ENCODE assay signal across 12 cellular contexts in the genomic region with DNA sequence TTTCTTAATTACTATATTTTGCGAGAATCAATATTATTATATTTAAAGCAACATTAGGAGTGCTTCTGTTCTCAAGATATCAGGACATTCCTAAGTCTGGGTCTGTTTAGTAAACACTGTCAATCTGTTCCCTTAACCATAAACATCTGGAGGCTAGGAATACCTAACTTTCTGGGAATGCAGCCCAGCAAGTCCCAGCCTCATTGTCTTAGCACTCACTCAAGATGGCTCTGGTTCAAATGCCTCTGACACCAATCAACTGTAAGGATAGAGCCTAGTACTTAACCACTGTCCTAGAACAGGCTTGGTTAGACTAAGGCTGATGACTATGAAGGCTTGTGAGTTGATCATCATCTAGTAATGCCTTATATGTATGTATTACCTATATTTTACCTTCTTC.
DNase-seq lines count a peak whose midpoint lies in the region; ATAC-seq and TF ChIP-seq lines count a peak whose summit lies in the region.
"Had no signal": no experiment of that assay in that cellular context is flagged by ENCODE, and none has a peak within 500 bp of the region (broad histone marks: within the 10 kb centered on the region; RNA-seq: fewer than 3 reads in every experiment).

No MANE protein-coding gene starts in this region.

- DNase-seq in GM04503 (ENCODE audit: low read depth) (peak; percentile 82), SJSA1 (ENCODE audit: low read depth in 1 of 2, low spot score in 2 of 2) (peak; percentile 59 to 71), Right ventricle myocardium superior (no peak), sciatic nerve (ENCODE audit: low spot score) (no peak), SW480 (ENCODE audit: low spot score) (no peak), ureter (ENCODE audit: low spot score) (no peak), testis (no peak)
- DNase-seq in effector CD4-positive, alpha-beta T cell, result no peak
- DNase-seq: activated T-cell treated with anti-CD3 and anti-CD28 coated beads, Interleukin-2, amount 50 U/mL, for 24 hours; RPMI8226 had no signal

- peak overlapping the region; percentile 68 for H3K27ac ChIP-seq in SJSA1
- H3K27ac ChIP-seq in testis, result no peak overlapping the region
- H3K27ac ChIP-seq: VCaP had no signal

- H3K36me3 ChIP-seq in SJSA1 (no peaks in the 10 kb centered on the region), testis (ENCODE audit: low read depth, missing control alignments) (no peaks in the 10 kb centered on the region)
- H3K36me3 ChIP-seq: breast epithelium had no signal

- H3K4me1 ChIP-seq in SJSA1 (replicated peaks) (peaks cover 47% of the 10 kb centered on the region), testis (peaks cover 8% of the 10 kb centered on the region)

- H3K9me3 ChIP-seq in SJSA1 (replicated peaks), result no peaks in the 10 kb centered on the region
- no peaks in the 10 kb centered on the region for H3K9me3 ChIP-seq in testis
- H3K9me3 ChIP-seq: breast epithelium had no signal

- WGBS in testis, 2 donors, result 66 to 81% methylated on average over 1 of the region's 1 CpG

- TF ChIP-seq POLR2A in testis (IDR thresholded peaks at IDR 0.05), result no peak

- no peak for TF ChIP-seq CTCF in testis (IDR thresholded peaks at IDR 0.05)

- H3K27me3 ChIP-seq in SJSA1 (replicated peaks), result no peaks in the 10 kb centered on the region
- no peaks in the 10 kb centered on the region for H3K27me3 ChIP-seq in testis
- H3K27me3 ChIP-seq: breast epithelium had no signal

- peak; percentile 40 for ATAC-seq in Right ventricle myocardium superior (ENCODE audit: poor library complexity)
- ATAC-seq in sciatic nerve, result peak; percentile 33

- intact Hi-C loops in Right ventricle myocardium superior (cut with DNase I) (loop anchor here (5.0 kb wide), 1 partner anchor 97 kb away; no protein-coding TSS in a partner anchor), sciatic nerve (cut with DNase I) (loop anchor here (5.0 kb wide), 1 partner anchor 97 kb away; no protein-coding TSS in a partner anchor), testis (cut with DNase I; ENCODE audit: low total_unique reads) (no loop called here)

- H3K4me3 ChIP-seq in SJSA1, result no peak overlapping the region
- H3K4me3 ChIP-seq in testis, result no peak overlapping the region
- H3K4me3 ChIP-seq: breast epithelium had no signal

Comparison
In these comparisons a context has a peak if more than half of its experiments do, and no peak if none do; other contexts are left out.
1. DNase-seq: peak in GM04503 (single experiment) and SJSA1 (2 of 2); none in Right ventricle myocardium superior (single experiment), sciatic nerve (single experiment), SW480 (single experiment), ureter (single experiment), effector CD4-positive, alpha-beta T cell (single experiment) and testis (single experiment).